In the genomic region with DNA sequence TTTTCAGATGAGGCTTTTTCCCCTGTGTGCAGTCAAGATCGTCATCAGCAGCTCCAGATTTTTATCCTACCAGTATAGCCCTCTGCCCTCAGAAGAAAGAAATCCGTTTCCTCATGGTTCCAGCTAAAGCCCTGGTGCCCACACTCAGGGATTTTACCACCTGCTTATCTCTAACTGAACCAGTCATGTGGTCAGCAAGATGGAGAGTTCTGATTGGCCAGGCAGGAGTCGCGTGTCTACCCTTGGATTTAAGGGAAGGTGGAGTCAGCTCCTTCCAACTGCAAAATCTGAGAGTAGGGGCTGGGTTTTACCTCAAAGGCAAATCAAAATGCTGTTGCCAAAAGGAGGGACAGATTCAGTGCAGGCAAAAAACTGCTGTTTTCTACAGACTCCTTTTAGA, we compare ENCODE assay signal across 16 cellular contexts.
DNase-seq lines count a peak whose midpoint lies in the region; ATAC-seq, FAIRE-seq and TF ChIP-seq lines count a peak whose summit lies in the region.
"Had no signal": no experiment of that assay in that cellular context is flagged by ENCODE, and none has a peak within 500 bp of the region (broad histone marks: within the 10 kb centered on the region; RNA-seq: fewer than 3 reads in every experiment).

No MANE protein-coding gene starts in this region.

- no peak for FAIRE-seq in small intestine (lab: Jason Lieb, UNC)
- FAIRE-seq: G401.6, GM12891, H54 had no signal

- WGBS in small intestine, 3 donors, result 66 to 76% (median 66%) methylated on average over 4 of the region's 4 CpGs

- peaks cover 0 to 1% (median 1%) of the 10 kb centered on the region in 3 donors for H3K27me3 Mint-ChIP-seq in CD14-positive monocyte (ENCODE audit: low read depth in 3 of 3)
- H3K27me3 Mint-ChIP-seq: CD4-positive, alpha-beta T cell; IgD-negative memory B cell had no signal

- H3K4me1 ChIP-seq in colonic mucosa, result no peaks in the 10 kb centered on the region
- peaks cover 0 to 4% of the 10 kb centered on the region in 2 donors for H3K4me1 ChIP-seq in small intestine (ENCODE audit: control insufficient read depth in 2 of 2, insufficient read depth in 1 of 2, low read depth in 1 of 2, low read length in 1 of 2)
- H3K4me1 ChIP-seq: BLaER1 treated with 17β-estradiol and CSF1 and Interleukin-3, amounts not matched to agents 10 nM and 100 nM had no signal

- ATAC-seq in GM21423 (IDR thresholded peaks at IDR 0.05; ENCODE audit: unreplicated experiment), result no peak

- DNase-seq in Daoy (ENCODE audit: low read depth) (peak; percentile 4), RPMI8226 (peak; percentile 17), colonic mucosa (peak; percentile 19), small intestine (peak; percentile 4), AG08395 (ENCODE audit: low spot score) (no peak), CD14-positive monocyte (ENCODE audit: low spot score) (no peak)
- DNase-seq: 8988T; CD4-positive, alpha-beta T cell; DMS79; EL had no signal

- no peak overlapping the region for H3K9ac ChIP-seq in colonic mucosa (ENCODE audit: low read depth in 2 of 2, low read length in 2 of 2)
- H3K9ac ChIP-seq: BLaER1 treated with 17β-estradiol and CSF1 and Interleukin-3, amounts not matched to agents 10 nM and 100 nM had no signal

- H3K27ac Mint-ChIP-seq in CD14-positive monocyte, result no peak overlapping the region
- H3K27ac Mint-ChIP-seq: CD4-positive, alpha-beta T cell; IgD-negative memory B cell had no signal

- H3K4me1 Mint-ChIP-seq in CD14-positive monocyte, result no peaks in the 10 kb centered on the region

- H3K27me3 ChIP-seq in colonic mucosa (no peaks in the 10 kb centered on the region), small intestine (ENCODE audit: control insufficient read depth in 2 of 2, insufficient read depth in 2 of 2, low read length in 2 of 2) (no peaks in the 10 kb centered on the region)
- H3K27me3 ChIP-seq: BLaER1 treated with 17β-estradiol and CSF1 and Interleukin-3, amounts not matched to agents 10 nM and 100 nM had no signal

- intact Hi-C loops in colonic mucosa (cut with DNase I), result no loop called here
- intact Hi-C loops in CD14-positive monocyte (cut with micrococcal nuclease), result no loop called here

- H3K4me3 ChIP-seq in colonic mucosa (no peak overlapping the region), small intestine (ENCODE audit: low read depth in 1 of 2, low read length in 2 of 2) (no peak overlapping the region)
- H3K4me3 ChIP-seq: BLaER1 treated with 17β-estradiol and CSF1 and Interleukin-3, amounts not matched to agents 10 nM and 100 nM had no signal

- no peak for TF ChIP-seq CTCF in colonic mucosa (IDR thresholded peaks at IDR 0.05)
- no peak for TF ChIP-seq CTCF in CD14-positive monocyte (IDR thresholded peaks at IDR 0.05)

- no peak overlapping the region for H3K4me3 Mint-ChIP-seq in CD14-positive monocyte
- H3K4me3 Mint-ChIP-seq: CD4-positive, alpha-beta T cell; IgD-negative memory B cell had no signal

- H3K27ac ChIP-seq in colonic mucosa, result no peak overlapping the region
- H3K27ac ChIP-seq in small intestine (ENCODE audit: low read depth in 1 of 2, low read length in 1 of 2), result no peak overlapping the region
- H3K27ac ChIP-seq: BLaER1 treated with 17β-estradiol and CSF1 and Interleukin-3, amounts not matched to agents 10 nM and 100 nM had no signal

- H3K36me3 Mint-ChIP-seq in CD14-positive monocyte, result no peaks in the 10 kb centered on the region
- H3K36me3 Mint-ChIP-seq: IgD-negative memory B cell had no signal

- H3K9me3 ChIP-seq in colonic mucosa, result no peaks in the 10 kb centered on the region
- no peaks in the 10 kb centered on the region for H3K9me3 ChIP-seq in small intestine (ENCODE audit: control insufficient read depth, low read depth)

- peaks cover 0 to 6% (median 0%) of the 10 kb centered on the region in 7 donors for H3K9me3 Mint-ChIP-seq in CD14-positive monocyte
- H3K9me3 Mint-ChIP-seq: CD4-positive, alpha-beta T cell had no signal

- H3K36me3 ChIP-seq in colonic mucosa (no peaks in the 10 kb centered on the region), small intestine (ENCODE audit: control insufficient read depth in 2 of 2, insufficient read depth in 2 of 2, low read length in 2 of 2) (no peaks in the 10 kb centered on the region)
- H3K36me3 ChIP-seq: BLaER1 treated with 17β-estradiol and CSF1 and Interleukin-3, amounts not matched to agents 10 nM and 100 nM had no signal

Comparison
In these comparisons a context has a peak if more than half of its experiments do, and no peak if none do; other contexts are left out.
1. DNase-seq: peak in Daoy (single experiment), RPMI8226 (single experiment), colonic mucosa (single experiment) and small intestine (single experiment); none in AG08395 (single experiment) and CD14-positive monocyte (single experiment).